In genomic region chr15:58933311-58934113, GRCh38 we compare ENCODE assay signal across 1 cellular context.
TF ChIP-seq lines count a peak whose summit lies in the region.

SLTM (minus strand) TSS chr15:58933679; CDS start chr15:58933565, 114 bp downstream.

TF ChIP-seq in K562, 482 proteins besides CTCF, POLR2A, EP300 and RAD21 (continued from another document and continues in another):
- TF ChIP-seq ZNF449 (CRISPR knock-in tag; IDR thresholded peaks at IDR 0.05) (no peak), SAP30 (IDR thresholded peaks at IDR 0.05; ENCODE audit: borderline replicate concordance, insufficient read depth, low read depth, low read length, poor library complexity, severe bottlenecking) (no peak), TGIF2 (CRISPR knock-in tag; IDR thresholded peaks at IDR 0.05) (no peak), DPF2 (IDR thresholded peaks at IDR 0.05) (no peak), SPI1 (IDR thresholded peaks at IDR 0.05; ENCODE audit: borderline replicate concordance, low read depth, low read length) (peak; percentile 15; the same call in 1 of the 2 replicates), TCFL5 (CRISPR knock-in tag; conservative IDR thresholded peaks at IDR 0.05) (no peak), CAMTA2 (CRISPR knock-in tag; conservative IDR thresholded peaks at IDR 0.05) (no peak), NFYB (IDR thresholded peaks at IDR 0.05; ENCODE audit: extremely low read depth, insufficient read length) (no peak), PHF20 (IDR thresholded peaks at IDR 0.05; ENCODE audit: partially characterized antibody) (peak; percentile 37), KAT7 (CRISPR knock-in tag; IDR thresholded peaks at IDR 0.05; ENCODE audit: borderline replicate concordance) (no peak; the same call in 1 of the 2 replicates), ZNF77 (CRISPR knock-in tag; IDR thresholded peaks at IDR 0.05) (no peak), ZNF512 (tag; IDR thresholded peaks at IDR 0.05) (no peak), ZC3H8 (IDR thresholded peaks at IDR 0.05) (no peak), TSC22D4 (tag; IDR thresholded peaks at IDR 0.05) (no peak), NR2C2 (CRISPR knock-in tag; IDR thresholded peaks at IDR 0.05) (no peak), NR2C2 (tag; IDR thresholded peaks at IDR 0.05) (peak; percentile 85), RFX1 (IDR thresholded peaks at IDR 0.05) (no peak), TEAD2 (tag; IDR thresholded peaks at IDR 0.05) (no peak), DNMT1 (IDR thresholded peaks at IDR 0.05) (no peak), NELFE (IDR thresholded peaks at IDR 0.05; ENCODE audit: insufficient read depth, insufficient read length) (no peak), TRIM25 (IDR thresholded peaks at IDR 0.05; ENCODE audit: borderline replicate concordance) (no peak), TAF9B (IDR thresholded peaks at IDR 0.05; ENCODE audit: partially characterized antibody) (peak; percentile 87), ZNF277 (CRISPR knock-in tag; IDR thresholded peaks at IDR 0.05; ENCODE audit: borderline replicate concordance) (no peak), MNT (conservative IDR thresholded peaks at IDR 0.05) (peak; percentile 64 to 72), DDX20 (tag; IDR thresholded peaks at IDR 0.05; ENCODE audit: low read depth) (no peak), TCF3 (CRISPR knock-in tag; IDR thresholded peaks at IDR 0.05) (peak; percentile 13), ZBTB1 (CRISPR knock-in tag; IDR thresholded peaks at IDR 0.05; ENCODE audit: borderline replicate concordance, low read depth) (peak; percentile 26; the same call in 1 of the 2 replicates), EWSR1 (IDR thresholded peaks at IDR 0.05; ENCODE audit: borderline replicate concordance, low read depth, partially characterized antibody) (no peak), NR1H2 (CRISPR knock-in tag; IDR thresholded peaks at IDR 0.05) (no peak), TRIM24 (IDR thresholded peaks at IDR 0.05) (peak in 1 of 2 experiments; percentile 10; a peak in 1 of 4 replicates), SRSF1 (IDR thresholded peaks at IDR 0.05; ENCODE audit: low read depth, low read length) (no peak), POLR2AphosphoS5 (IDR thresholded peaks at IDR 0.05; ENCODE audit: control insufficient read depth, insufficient read depth, low read depth, low read length) (peak; percentile 91), ZNF124 (CRISPR knock-in tag; IDR thresholded peaks at IDR 0.05) (no peak)
- TF ChIP-seq, protein P1, sequence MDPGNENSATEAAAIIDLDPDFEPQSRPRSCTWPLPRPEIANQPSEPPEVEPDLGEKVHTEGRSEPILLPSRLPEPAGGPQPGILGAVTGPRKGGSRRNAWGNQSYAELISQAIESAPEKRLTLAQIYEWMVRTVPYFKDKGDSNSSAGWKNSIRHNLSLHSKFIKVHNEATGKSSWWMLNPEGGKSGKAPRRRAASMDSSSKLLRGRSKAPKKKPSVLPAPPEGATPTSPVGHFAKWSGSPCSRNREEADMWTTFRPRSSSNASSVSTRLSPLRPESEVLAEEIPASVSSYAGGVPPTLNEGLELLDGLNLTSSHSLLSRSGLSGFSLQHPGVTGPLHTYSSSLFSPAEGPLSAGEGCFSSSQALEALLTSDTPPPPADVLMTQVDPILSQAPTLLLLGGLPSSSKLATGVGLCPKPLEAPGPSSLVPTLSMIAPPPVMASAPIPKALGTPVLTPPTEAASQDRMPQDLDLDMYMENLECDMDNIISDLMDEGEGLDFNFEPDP (CRISPR knock-in tag; IDR thresholded peaks at IDR 0.05) = no peak
- TF ChIP-seq, protein P2, sequence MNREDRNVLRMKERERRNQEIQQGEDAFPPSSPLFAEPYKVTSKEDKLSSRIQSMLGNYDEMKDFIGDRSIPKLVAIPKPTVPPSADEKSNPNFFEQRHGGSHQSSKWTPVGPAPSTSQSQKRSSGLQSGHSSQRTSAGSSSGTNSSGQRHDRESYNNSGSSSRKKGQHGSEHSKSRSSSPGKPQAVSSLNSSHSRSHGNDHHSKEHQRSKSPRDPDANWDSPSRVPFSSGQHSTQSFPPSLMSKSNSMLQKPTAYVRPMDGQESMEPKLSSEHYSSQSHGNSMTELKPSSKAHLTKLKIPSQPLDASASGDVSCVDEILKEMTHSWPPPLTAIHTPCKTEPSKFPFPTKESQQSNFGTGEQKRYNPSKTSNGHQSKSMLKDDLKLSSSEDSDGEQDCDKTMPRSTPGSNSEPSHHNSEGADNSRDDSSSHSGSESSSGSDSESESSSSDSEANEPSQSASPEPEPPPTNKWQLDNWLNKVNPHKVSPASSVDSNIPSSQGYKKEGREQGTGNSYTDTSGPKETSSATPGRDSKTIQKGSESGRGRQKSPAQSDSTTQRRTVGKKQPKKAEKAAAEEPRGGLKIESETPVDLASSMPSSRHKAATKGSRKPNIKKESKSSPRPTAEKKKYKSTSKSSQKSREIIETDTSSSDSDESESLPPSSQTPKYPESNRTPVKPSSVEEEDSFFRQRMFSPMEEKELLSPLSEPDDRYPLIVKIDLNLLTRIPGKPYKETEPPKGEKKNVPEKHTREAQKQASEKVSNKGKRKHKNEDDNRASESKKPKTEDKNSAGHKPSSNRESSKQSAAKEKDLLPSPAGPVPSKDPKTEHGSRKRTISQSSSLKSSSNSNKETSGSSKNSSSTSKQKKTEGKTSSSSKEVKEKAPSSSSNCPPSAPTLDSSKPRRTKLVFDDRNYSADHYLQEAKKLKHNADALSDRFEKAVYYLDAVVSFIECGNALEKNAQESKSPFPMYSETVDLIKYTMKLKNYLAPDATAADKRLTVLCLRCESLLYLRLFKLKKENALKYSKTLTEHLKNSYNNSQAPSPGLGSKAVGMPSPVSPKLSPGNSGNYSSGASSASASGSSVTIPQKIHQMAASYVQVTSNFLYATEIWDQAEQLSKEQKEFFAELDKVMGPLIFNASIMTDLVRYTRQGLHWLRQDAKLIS (CRISPR knock-in tag; IDR thresholded peaks at IDR 0.05) = peak; percentile 90
- TF ChIP-seq, protein P3, sequence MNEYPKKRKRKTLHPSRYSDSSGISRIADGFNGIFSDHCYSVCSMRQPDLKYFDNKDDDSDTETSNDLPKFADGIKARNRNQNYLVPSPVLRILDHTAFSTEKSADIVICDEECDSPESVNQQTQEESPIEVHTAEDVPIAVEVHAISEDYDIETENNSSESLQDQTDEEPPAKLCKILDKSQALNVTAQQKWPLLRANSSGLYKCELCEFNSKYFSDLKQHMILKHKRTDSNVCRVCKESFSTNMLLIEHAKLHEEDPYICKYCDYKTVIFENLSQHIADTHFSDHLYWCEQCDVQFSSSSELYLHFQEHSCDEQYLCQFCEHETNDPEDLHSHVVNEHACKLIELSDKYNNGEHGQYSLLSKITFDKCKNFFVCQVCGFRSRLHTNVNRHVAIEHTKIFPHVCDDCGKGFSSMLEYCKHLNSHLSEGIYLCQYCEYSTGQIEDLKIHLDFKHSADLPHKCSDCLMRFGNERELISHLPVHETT (CRISPR knock-in tag; conservative IDR thresholded peaks at IDR 0.05 in 1 of 2, IDR thresholded peaks at IDR 0.05 in 1 of 2) = peak in 1 of 2 experiments; percentile 99; a peak in 2 of 4 replicates
- TF ChIP-seq, protein P4, sequence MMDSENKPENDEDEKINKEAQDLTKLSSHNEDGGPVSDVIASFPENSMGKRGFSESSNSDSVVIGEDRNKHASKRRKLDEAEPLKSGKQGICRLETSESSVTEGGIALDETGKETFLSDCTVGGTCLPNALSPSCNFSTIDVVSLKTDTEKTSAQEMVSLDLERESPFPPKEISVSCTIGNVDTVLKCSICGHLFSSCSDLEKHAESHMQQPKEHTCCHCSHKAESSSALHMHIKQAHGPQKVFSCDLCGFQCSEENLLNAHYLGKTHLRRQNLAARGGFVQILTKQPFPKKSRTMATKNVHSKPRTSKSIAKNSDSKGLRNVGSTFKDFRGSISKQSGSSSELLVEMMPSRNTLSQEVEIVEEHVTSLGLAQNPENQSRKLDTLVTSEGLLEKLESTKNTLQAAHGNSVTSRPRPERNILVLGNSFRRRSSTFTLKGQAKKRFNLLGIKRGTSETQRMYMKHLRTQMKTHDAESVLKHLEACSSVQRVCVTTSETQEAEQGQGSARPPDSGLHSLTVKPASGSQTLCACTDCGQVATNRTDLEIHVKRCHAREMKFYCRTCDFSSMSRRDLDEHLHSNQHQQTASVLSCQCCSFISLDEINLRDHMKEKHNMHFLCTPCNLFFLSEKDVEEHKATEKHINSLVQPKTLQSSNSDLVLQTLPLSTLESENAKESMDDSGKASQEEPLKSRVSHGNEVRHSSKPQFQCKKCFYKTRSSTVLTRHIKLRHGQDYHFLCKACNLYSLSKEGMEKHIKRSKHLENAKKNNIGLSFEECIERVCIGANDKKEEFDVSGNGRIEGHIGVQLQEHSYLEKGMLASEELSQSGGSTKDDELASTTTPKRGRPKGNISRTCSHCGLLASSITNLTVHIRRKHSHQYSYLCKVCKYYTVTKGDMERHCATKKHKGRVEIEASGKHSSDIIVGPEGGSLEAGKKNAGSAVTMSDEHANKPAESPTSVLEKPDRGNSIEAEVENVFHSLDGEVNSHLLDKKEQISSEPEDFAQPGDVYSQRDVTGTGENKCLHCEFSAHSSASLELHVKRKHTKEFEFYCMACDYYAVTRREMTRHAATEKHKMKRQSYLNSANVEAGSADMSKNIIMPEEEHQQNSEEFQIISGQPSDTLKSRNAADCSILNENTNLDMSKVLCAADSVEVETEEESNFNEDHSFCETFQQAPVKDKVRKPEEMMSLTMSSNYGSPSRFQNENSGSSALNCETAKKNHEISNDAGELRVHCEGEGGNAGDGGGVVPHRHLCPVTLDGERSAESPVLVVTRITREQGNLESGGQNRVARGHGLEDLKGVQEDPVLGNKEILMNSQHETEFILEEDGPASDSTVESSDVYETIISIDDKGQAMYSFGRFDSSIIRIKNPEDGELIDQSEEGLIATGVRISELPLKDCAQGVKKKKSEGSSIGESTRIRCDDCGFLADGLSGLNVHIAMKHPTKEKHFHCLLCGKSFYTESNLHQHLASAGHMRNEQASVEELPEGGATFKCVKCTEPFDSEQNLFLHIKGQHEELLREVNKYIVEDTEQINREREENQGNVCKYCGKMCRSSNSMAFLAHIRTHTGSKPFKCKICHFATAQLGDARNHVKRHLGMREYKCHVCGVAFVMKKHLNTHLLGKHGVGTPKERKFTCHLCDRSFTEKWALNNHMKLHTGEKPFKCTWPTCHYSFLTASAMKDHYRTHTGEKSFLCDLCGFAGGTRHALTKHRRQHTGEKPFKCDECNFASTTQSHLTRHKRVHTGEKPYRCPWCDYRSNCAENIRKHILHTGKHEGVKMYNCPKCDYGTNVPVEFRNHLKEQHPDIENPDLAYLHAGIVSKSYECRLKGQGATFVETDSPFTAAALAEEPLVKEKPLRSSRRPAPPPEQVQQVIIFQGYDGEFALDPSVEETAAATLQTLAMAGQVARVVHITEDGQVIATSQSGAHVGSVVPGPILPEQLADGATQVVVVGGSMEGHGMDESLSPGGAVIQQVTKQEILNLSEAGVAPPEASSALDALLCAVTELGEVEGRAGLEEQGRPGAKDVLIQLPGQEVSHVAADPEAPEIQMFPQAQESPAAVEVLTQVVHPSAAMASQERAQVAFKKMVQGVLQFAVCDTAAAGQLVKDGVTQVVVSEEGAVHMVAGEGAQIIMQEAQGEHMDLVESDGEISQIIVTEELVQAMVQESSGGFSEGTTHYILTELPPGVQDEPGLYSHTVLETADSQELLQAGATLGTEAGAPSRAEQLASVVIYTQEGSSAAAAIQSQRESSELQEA (IDR thresholded peaks at IDR 0.05; ENCODE audit: low read depth) = no peak
